In the genomic region with DNA sequence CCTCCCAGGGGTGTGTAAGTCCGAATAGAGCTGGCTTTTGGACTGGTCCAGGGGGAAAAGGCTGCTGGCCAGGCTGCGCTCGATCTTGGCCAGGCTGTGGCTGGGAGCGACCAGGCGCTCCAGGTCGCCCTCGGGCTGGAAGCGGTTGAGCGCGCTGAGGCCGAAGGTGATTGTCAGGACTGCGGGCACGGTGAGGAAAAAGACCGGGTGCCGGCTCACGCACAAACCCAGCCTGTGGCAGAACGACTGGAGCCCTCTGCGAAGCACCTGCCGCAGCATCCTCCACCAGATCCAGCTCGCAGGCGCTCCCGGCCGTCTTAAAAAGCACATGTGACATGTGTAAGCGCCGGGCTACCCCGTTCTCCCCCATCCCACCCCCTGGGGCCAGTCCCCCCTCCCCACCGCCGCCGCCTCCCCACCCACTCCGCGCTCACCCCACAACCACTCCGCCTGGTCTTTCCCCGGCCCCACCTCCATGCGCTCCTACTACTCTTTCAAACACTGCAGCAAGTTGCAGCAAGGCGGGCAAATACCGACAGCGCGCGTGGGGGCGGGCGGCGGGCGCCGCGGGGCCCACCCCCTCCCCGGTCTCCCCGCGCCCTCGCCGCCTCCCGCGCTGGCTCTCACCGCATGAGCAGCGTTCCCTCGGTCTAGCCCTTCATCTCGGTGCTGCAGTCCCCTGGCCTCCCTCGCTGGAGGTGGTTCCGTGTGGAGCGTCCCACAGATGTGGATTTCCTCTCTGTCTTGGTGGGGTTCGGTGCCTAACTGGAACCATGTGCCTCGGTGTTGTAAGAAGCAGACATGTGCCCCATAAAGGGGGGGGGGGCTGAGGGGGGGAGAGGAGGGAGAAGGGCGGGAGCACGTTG, we compare ENCODE assay signal across 8 cellular contexts. TPM values are rescaled to one million over a fixed set of nuclear protein-coding genes. Genes with fewer than 3 reads are reported as not detected.
DNase-seq lines count a peak whose midpoint lies in the region; ATAC-seq and TF ChIP-seq lines count a peak whose summit lies in the region.

No MANE protein-coding gene starts in this region.

- H3K27ac ChIP-seq in endodermal cell (ENCODE audit: low read depth, low read length) = no peak overlapping the region

- H3K4me1 ChIP-seq in endodermal cell (ENCODE audit: control insufficient read depth, insufficient read depth, low read length) = no peaks in the 10 kb centered on the region

- H3K27ac Mint-ChIP-seq in endodermal cell (no peak overlapping the region), neural crest cell (ENCODE audit: unreplicated experiment) (no peak overlapping the region), T-helper 17 cell (no peak overlapping the region)

- H3K9me3 ChIP-seq in endodermal cell (ENCODE audit: control insufficient read depth, low read length) = no peaks in the 10 kb centered on the region
- no peaks in the 10 kb centered on the region for H3K9me3 ChIP-seq in T-helper 17 cell (ENCODE audit: control insufficient read depth, low read length, poor library complexity, severe bottlenecking)

- peak overlapping the region; percentile 54 for H3K4me3 Mint-ChIP-seq in endodermal cell
- peak overlapping the region; percentile 75 for H3K4me3 Mint-ChIP-seq in neural crest cell
- no peak overlapping the region for H3K4me3 Mint-ChIP-seq in T-helper 17 cell

- H3K36me3 ChIP-seq in endodermal cell (ENCODE audit: control insufficient read depth, insufficient read depth, low read length) = no peaks in the 10 kb centered on the region

- WGBS in endodermal cell (ENCODE audit: insufficient coverage in 1 of 2, insufficient read length in 1 of 2), 2 experiments = 8 to 29% methylated on average over 18 to 60 of the region's 63 CpGs

- H3K9me3 Mint-ChIP-seq in endodermal cell (no peaks in the 10 kb centered on the region), neural crest cell (no peaks in the 10 kb centered on the region)

- ATAC-seq in HG02885 (IDR thresholded peaks at IDR 0.05; ENCODE audit: poor library complexity, unreplicated experiment) (no peak), T-helper 17 cell (no peak)

- H3K36me3 Mint-ChIP-seq in endodermal cell (ENCODE audit: low read depth) (no peaks in the 10 kb centered on the region), neural crest cell (ENCODE audit: low read depth) (no peaks in the 10 kb centered on the region), T-helper 17 cell (ENCODE audit: low read depth) (peaks cover 2% of the 10 kb centered on the region)

- H3K27me3 ChIP-seq in endodermal cell (ENCODE audit: control insufficient read depth, insufficient read depth, low read length, poor library complexity, severe bottlenecking) = peaks cover 46% of the 10 kb centered on the region

- H3K9ac ChIP-seq in endodermal cell (ENCODE audit: extremely low read depth, low read length, poor library complexity, severe bottlenecking) = no peak overlapping the region

- H3K27me3 Mint-ChIP-seq in endodermal cell (ENCODE audit: insufficient read depth) (peaks cover 56% of the 10 kb centered on the region), neural crest cell (ENCODE audit: low read depth) (peaks cover 51% of the 10 kb centered on the region), T-helper 17 cell (peaks cover 37% of the 10 kb centered on the region)

- H3K4me1 Mint-ChIP-seq in endodermal cell = peaks cover 5% of the 10 kb centered on the region
- H3K4me1 Mint-ChIP-seq in neural crest cell = peaks cover 10% of the 10 kb centered on the region
- H3K4me1 Mint-ChIP-seq in T-helper 17 cell = peaks cover 3% of the 10 kb centered on the region

- TF ChIP-seq CTCF in endodermal cell (conservative IDR thresholded peaks at IDR 0.05) (no peak), neural crest cell (conservative IDR thresholded peaks at IDR 0.05) (no peak)

- H3K4me3 ChIP-seq in endodermal cell (ENCODE audit: low read length) = no peak overlapping the region

- peak; percentile 7 for DNase-seq in AG08396 (ENCODE audit: low spot score)
- peak; percentile 42 for DNase-seq in NCI-H1417 treated with DMSO at 0.1 percent for 48 hours (lab: John Stamatoyannopoulos, UW)
- peak; percentile 77 for DNase-seq in endodermal cell
- DNase-seq in neural crest cell (ENCODE audit: low read depth, low spot score) = peak; percentile 17
- no peak for DNase-seq in DMS153 (lab: John Stamatoyannopoulos, UW)
- no peak for DNase-seq in T-helper 17 cell
- DNase-seq in RPMI8226 = no peak

RNA-seq across cellular contexts. Expression of a gene that starts 42.4 kb away (rescaled TPM):
- total RNA-seq in endodermal cell (under 1 TPM; 0.11 to 0.42 TPM), neural crest cell (1.2 and 1.4 TPM in 2 replicates), T-helper 17 cell (not detected)
- polyA plus RNA-seq in endodermal cell (2013, experiment 1 of 2) = 6.3 TPM
- polyA plus RNA-seq in endodermal cell (2013, experiment 2 of 2) = 6.1 TPM

Comparison
In these comparisons a context has a peak if more than half of its experiments do, and no peak if none do; other contexts are left out.
1. DNase-seq: peak in AG08396 (single experiment), NCI-H1417 treated with DMSO at 0.1 percent for 48 hours (single experiment), endodermal cell (single experiment) and neural crest cell (single experiment); none in DMS153 (single experiment), T-helper 17 cell (0 of 3) and RPMI8226 (single experiment).